In the genomic region with DNA sequence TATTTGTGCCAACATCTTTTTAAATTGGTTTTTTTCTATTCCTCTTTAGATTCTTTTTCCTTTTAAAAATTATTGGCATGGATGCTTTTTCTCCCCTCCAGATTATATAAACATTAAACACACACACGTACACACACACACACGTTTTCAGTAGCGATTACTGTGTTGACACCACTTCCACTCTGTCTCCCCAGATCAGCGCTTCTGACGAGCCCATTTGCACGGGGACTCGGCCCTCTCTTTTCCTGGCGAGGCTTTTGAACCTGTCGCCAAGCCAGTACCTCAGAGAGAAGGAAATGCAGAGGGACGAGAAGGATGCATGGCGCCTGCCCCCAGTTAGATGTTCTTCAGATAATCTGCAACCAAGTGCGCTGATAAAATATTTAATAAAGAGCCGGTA, we compare ENCODE assay signal across 10 cellular contexts. TPM values are rescaled to one million over a fixed set of nuclear protein-coding genes. Genes with fewer than 3 reads are reported as not detected.
DNase-seq lines count a peak whose midpoint lies in the region; ATAC-seq lines count a peak whose summit lies in the region.
"Had no signal": no experiment of that assay in that cellular context is flagged by ENCODE, and none has a peak within 500 bp of the region (broad histone marks: within the 10 kb centered on the region; RNA-seq: fewer than 3 reads in every experiment).

No MANE protein-coding gene starts in this region.

- no peak for DNase-seq in CD4-positive, CD25-positive, alpha-beta regulatory T cell
- no peak for DNase-seq in RPMI8226
- no peak for DNase-seq in islet precursor cell

- no peaks in the 10 kb centered on the region for H3K9me3 ChIP-seq in CD4-positive, CD25-positive, alpha-beta regulatory T cell (ENCODE audit: control insufficient read depth in 2 of 2, low read length in 2 of 2)
- H3K9me3 ChIP-seq in mononuclear cell (ENCODE audit: low read depth, low read length) = no peaks in the 10 kb centered on the region

- peaks cover 20% of the 10 kb centered on the region for H3K27me3 ChIP-seq in CD4-positive, CD25-positive, alpha-beta regulatory T cell (ENCODE audit: control insufficient read depth, insufficient read depth, low read length)
- H3K27me3 ChIP-seq in mononuclear cell (ENCODE audit: insufficient read depth, low read length) = peaks cover 72% of the 10 kb centered on the region

- H3K36me3 Mint-ChIP-seq in CD4-positive, CD25-positive, alpha-beta regulatory T cell = peaks cover 9% of the 10 kb centered on the region
- peaks cover 3% of the 10 kb centered on the region for H3K36me3 Mint-ChIP-seq in IgD-negative memory B cell

- no peaks in the 10 kb centered on the region for H3K36me3 ChIP-seq in CD4-positive, CD25-positive, alpha-beta regulatory T cell (ENCODE audit: control insufficient read depth, insufficient read depth, low read length)

- peaks cover 0 to 2% (median 0%) of the 10 kb centered on the region in 7 donors for H3K9me3 Mint-ChIP-seq in CD4-positive, CD25-positive, alpha-beta regulatory T cell
- no peaks in the 10 kb centered on the region for H3K9me3 Mint-ChIP-seq in IgD-negative memory B cell

- H3K27ac Mint-ChIP-seq in CD4-positive, CD25-positive, alpha-beta regulatory T cell = no peak overlapping the region
- peak overlapping the region in 2 of 3 donors; percentile 5 to 63 for H3K27ac Mint-ChIP-seq in IgD-negative memory B cell

- H3K27ac ChIP-seq in CD4-positive, CD25-positive, alpha-beta regulatory T cell (ENCODE audit: insufficient read depth, low read length, poor library complexity, severe bottlenecking) = no peak overlapping the region
- H3K27ac ChIP-seq in angular gyrus (ENCODE audit: low read depth, low read length) = peak overlapping the region; percentile 66

- H3K4me3 ChIP-seq in CD4-positive, CD25-positive, alpha-beta regulatory T cell (ENCODE audit: low read depth, low read length) = peak overlapping the region; percentile 74
- peak overlapping the region; percentile 5 for H3K4me3 ChIP-seq in mononuclear cell (ENCODE audit: low read length)

- peak overlapping the region; percentile 30 to 88 (median 58) for H3K4me3 Mint-ChIP-seq in CD4-positive, CD25-positive, alpha-beta regulatory T cell
- H3K4me3 Mint-ChIP-seq in IgD-negative memory B cell = peak overlapping the region; percentile 73 to 92 (median 84)

- H3K4me1 ChIP-seq in CD4-positive, CD25-positive, alpha-beta regulatory T cell (ENCODE audit: control insufficient read depth, insufficient read depth, low read length, poor library complexity, severe bottlenecking) = peaks cover 43% of the 10 kb centered on the region
- peaks cover 47% of the 10 kb centered on the region for H3K4me1 ChIP-seq in mononuclear cell (ENCODE audit: insufficient read depth, low read length)

- peaks cover 10 to 48% (median 35%) of the 10 kb centered on the region in 4 donors for H3K4me1 Mint-ChIP-seq in CD4-positive, CD25-positive, alpha-beta regulatory T cell
- peaks cover 25 to 52% (median 36%) of the 10 kb centered on the region in 3 donors for H3K4me1 Mint-ChIP-seq in IgD-negative memory B cell

- H3K27me3 Mint-ChIP-seq in CD4-positive, CD25-positive, alpha-beta regulatory T cell = peaks cover 59% of the 10 kb centered on the region
- H3K27me3 Mint-ChIP-seq in IgD-negative memory B cell = peaks cover 47% of the 10 kb centered on the region

- peak; percentile 27 to 51 for ATAC-seq in CD4-positive, CD25-positive, alpha-beta regulatory T cell (ENCODE audit: low read depth in 2 of 2)
- peak; percentile 35 for ATAC-seq in GM19043 (IDR thresholded peaks at IDR 0.05; ENCODE audit: low read depth, unreplicated experiment)
- no peak for ATAC-seq in GM18870 (IDR thresholded peaks at IDR 0.05; ENCODE audit: unreplicated experiment)

RNA-seq across cellular contexts. Expression of a gene that starts 1.1 kb away (rescaled TPM):
- 0.32 TPM for total RNA-seq in CD4-positive, CD25-positive, alpha-beta regulatory T cell
- polyA plus RNA-seq in CD4-positive, CD25-positive, alpha-beta regulatory T cell = not detected
- polyA plus RNA-seq in IgD-negative memory B cell = not detected
- 0.10 TPM for total RNA-seq in mononuclear cell
- total RNA-seq: glomerular endothelial cell, HT1080 had no signal

Comparison
In these comparisons a context has a peak if more than half of its experiments do, and no peak if none do; other contexts are left out.
1. H3K27ac Mint-ChIP-seq: peak in IgD-negative memory B cell (2 of 3); none in CD4-positive, CD25-positive, alpha-beta regulatory T cell (0 of 3).